ENCODE assay signal across 19 cellular contexts in genomic region chr9:90249094-90249493, GRCh38.
A peak's percentile ranks its signal among the peaks of the same experiment; 100 is the strongest.
DNase-seq lines count a peak whose midpoint lies in the region; ATAC-seq and TF ChIP-seq lines count a peak whose summit lies in the region.
"Had no signal": no experiment of that assay in that cellular context is flagged by ENCODE, and none has a peak within 500 bp of the region (broad histone marks: within the 10 kb centered on the region; RNA-seq: fewer than 3 reads in every experiment).

No MANE protein-coding gene starts in this region.

- no peak overlapping the region for H3K27ac ChIP-seq in liver (ENCODE audit: low read depth in 1 of 2, low read length in 2 of 2)

- H3K36me3 ChIP-seq in liver (ENCODE audit: control insufficient read depth in 4 of 4, insufficient read depth in 3 of 4, low read depth in 1 of 4, low read length in 3 of 4): no peaks in the 10 kb centered on the region

- no peak for ATAC-seq in GM19023 (IDR thresholded peaks at IDR 0.05; ENCODE audit: unreplicated experiment)
- ATAC-seq: GM12878, GM23338 had no signal

- H3K27me3 ChIP-seq in liver (ENCODE audit: control insufficient read depth in 4 of 4, insufficient read depth in 4 of 4, low read length in 3 of 4): no peaks in the 10 kb centered on the region

- no peaks in the 10 kb centered on the region for H3K4me1 ChIP-seq in liver (ENCODE audit: control insufficient read depth in 4 of 4, insufficient read depth in 4 of 4, low read length in 3 of 4)

- H3K4me3 ChIP-seq in LNCaP clone FGC (ENCODE audit: low read depth, low read length) (no peak overlapping the region), epithelial cell of esophagus (ENCODE audit: low read length) (no peak overlapping the region), liver (ENCODE audit: low read depth in 1 of 3, low read length in 3 of 3) (no peak overlapping the region)
- H3K4me3 ChIP-seq: GM12878, GM23338 had no signal

- H3K9ac ChIP-seq in liver (ENCODE audit: low read depth in 1 of 2, low read length in 2 of 2): no peak overlapping the region

- TF ChIP-seq RAD21 in liver (IDR thresholded peaks at IDR 0.05): no peak

- no peak for TF ChIP-seq CTCF in LNCaP clone FGC (IDR thresholded peaks at IDR 0.05; ENCODE audit: control insufficient read depth, extremely low read depth, insufficient read depth)
- no peak for TF ChIP-seq CTCF in epithelial cell of esophagus (IDR thresholded peaks at IDR 0.05; ENCODE audit: insufficient read depth, low read depth, low read length, missing control alignments)
- no peak for TF ChIP-seq CTCF in liver (IDR thresholded peaks at IDR 0.05; ENCODE audit: low read depth, low read length, missing input control)

- DNase-seq in LNCaP clone FGC (ENCODE audit: low read depth): peak; percentile 63
- peak; percentile 24 for DNase-seq in NCI-H69 (lab: John Stamatoyannopoulos, UW)
- peak; percentile 20 for DNase-seq in epithelial cell of esophagus (ENCODE audit: low read depth)
- DNase-seq in NAMALWA (ENCODE audit: low spot score): no peak
- no peak for DNase-seq in NCI-H345 treated with DMSO at 0.1 percent for 48 hours (lab: John Stamatoyannopoulos, UW; ENCODE audit: unreplicated experiment)
- DNase-seq in NCI-H1048 (lab: John Stamatoyannopoulos, UW): no peak
- DNase-seq: C1 segment of cervical spinal cord; CD4-positive, alpha-beta memory T cell; COR-L47; DMS153; DMS79; EL; GDM1; H9; HFFc6 had no signal

- peaks cover 0 to 3% (median under 1%) of the 10 kb centered on the region in 4 donors for H3K9me3 ChIP-seq in liver (ENCODE audit: control insufficient read depth in 4 of 4, low read length in 3 of 4)

TF ChIP-seq in liver, 16 proteins besides CTCF, POLR2A, EP300 and RAD21:
- TF ChIP-seq ZBTB33 (IDR thresholded peaks at IDR 0.05) (no peak), MAX (IDR thresholded peaks at IDR 0.05) (no peak), FOXA1 (IDR thresholded peaks at IDR 0.05) (peak; percentile 67), NR2F2 (IDR thresholded peaks at IDR 0.05) (no peak), RXRA (IDR thresholded peaks at IDR 0.05) (peak in 1 of 2 donors; percentile 39), ATF3 (IDR thresholded peaks at IDR 0.05) (peak; percentile 66), JUND (IDR thresholded peaks at IDR 0.05) (peak in 1 of 2 donors; percentile 29), HNF4A (conservative IDR thresholded peaks at IDR 0.05) (peak in 1 of 2 donors; percentile 28), EGR1 (IDR thresholded peaks at IDR 0.05; ENCODE audit: low read depth in 2 of 2) (peak in 1 of 2 donors; percentile 4), FOXA2 (IDR thresholded peaks at IDR 0.05) (peak; percentile 77)

Comparison
In these comparisons a context has a peak if more than half of its experiments do, and no peak if none do; other contexts are left out.
1. DNase-seq: peak in LNCaP clone FGC (single experiment), NCI-H69 (single experiment) and epithelial cell of esophagus (single experiment); none in NAMALWA (single experiment), NCI-H345 treated with DMSO at 0.1 percent for 48 hours (single experiment) and NCI-H1048 (single experiment).